In genomic region chr2:113200736-113201490, GRCh38 we compare ENCODE assay signal across 18 cellular contexts. TPM values are rescaled to one million over a fixed set of nuclear protein-coding genes. Genes with fewer than 3 reads are reported as not detected.
DNase-seq lines count a peak whose midpoint lies in the region; ATAC-seq and TF ChIP-seq lines count a peak whose summit lies in the region.
"Had no signal": no experiment of that assay in that cellular context is flagged by ENCODE, and none has a peak within 500 bp of the region (broad histone marks: within the 10 kb centered on the region; RNA-seq: fewer than 3 reads in every experiment).

No MANE protein-coding gene starts in this region.

- whole genome bisulfite sequencing in mammary epithelial cell (ENCODE audit: low coverage, missing lambda C conversion rate), result 95% methylated on average over 16 of the region's 17 CpGs

- no peak for ATAC-seq in stimulated activated naive CD8-positive, alpha-beta T cell treated with anti-CD3 and anti-CD28 coated beads, Interleukin-15, Interleukin-2, amounts not matched to agents 100 U/mL and 50 U/mL, for 24 hours
- no peak for ATAC-seq in naive thymus-derived CD8-positive, alpha-beta T cell
- no peak for ATAC-seq in GM21526 (IDR thresholded peaks at IDR 0.05; ENCODE audit: low FRiP score, unreplicated experiment)
- no peak for ATAC-seq in HG03469 (IDR thresholded peaks at IDR 0.05; ENCODE audit: unreplicated experiment)
- no peak for ATAC-seq in HG03354 (IDR thresholded peaks at IDR 0.05; ENCODE audit: poor library complexity, severe bottlenecking, unreplicated experiment)
- ATAC-seq: activated CD8-positive, alpha-beta memory T cell treated with anti-CD3 and anti-CD28 coated beads, Interleukin-2, amount 10 ng/mL, durations not matched to agents 7 days and 5 days; left lung; stimulated activated memory B cell treated with anti-CD40 and anti-IgM and Interleukin-4, amounts not matched to agents 10 μg/mL and 1 μg/mL and 100 μg/mL, for 72 hours had no signal

- peaks cover 50% of the 10 kb centered on the region for H3K36me3 Mint-ChIP-seq in stimulated activated naive CD8-positive, alpha-beta T cell treated with anti-CD3 and anti-CD28 coated beads, Interleukin-15, Interleukin-2, amounts not matched to agents 100 ng/mL and 50 ng/mL, for 24 hours (ENCODE audit: low read depth)
- peaks cover 0 to 65% (median 11%) of the 10 kb centered on the region in 3 donors for H3K36me3 Mint-ChIP-seq in naive thymus-derived CD8-positive, alpha-beta T cell
- peaks cover 3% of the 10 kb centered on the region for H3K36me3 Mint-ChIP-seq in progenitor cell of endocrine pancreas (ENCODE audit: insufficient read depth)

- H4K20me1 ChIP-seq in mammary epithelial cell (ENCODE audit: insufficient read depth, low read length), result no peaks in the 10 kb centered on the region

- no peak overlapping the region for H3K4me3 Mint-ChIP-seq in stimulated activated naive CD8-positive, alpha-beta T cell treated with anti-CD3 and anti-CD28 coated beads, Interleukin-15, Interleukin-2, amounts not matched to agents 100 ng/mL and 50 ng/mL, for 24 hours
- H3K4me3 Mint-ChIP-seq in naive thymus-derived CD8-positive, alpha-beta T cell, result no peak overlapping the region
- no peak overlapping the region for H3K4me3 Mint-ChIP-seq in progenitor cell of endocrine pancreas (ENCODE audit: low read depth)
- H3K4me3 Mint-ChIP-seq: activated CD8-positive, alpha-beta memory T cell treated with anti-CD3 and anti-CD28 coated beads, Interleukin-2, amount 10 ng/mL, durations not matched to agents 7 days and 5 days; H9; stimulated activated memory B cell treated with anti-CD40 and anti-IgM and Interleukin-4, amounts not matched to agents 10 μg/mL and 1 μg/mL and 100 μg/mL, for 72 hours had no signal

- no peaks in the 10 kb centered on the region for H3K9me3 ChIP-seq in mammary epithelial cell (replicated peaks; ENCODE audit: insufficient read depth, low read length)
- H3K9me3 ChIP-seq: esophagus muscularis mucosa, left lung, sigmoid colon had no signal

- TF ChIP-seq CTCF in mammary epithelial cell (conservative IDR thresholded peaks at IDR 0.05 in 1 of 2, IDR thresholded peaks at IDR 0.05 in 1 of 2; ENCODE audit: extremely low read depth in 1 of 2, insufficient read depth in 1 of 2, low read depth in 1 of 2, low read length in 2 of 2) (no peak), progenitor cell of endocrine pancreas (IDR thresholded peaks at IDR 0.05; ENCODE audit: unreplicated experiment) (no peak)

- no peak overlapping the region for H3K4me3 ChIP-seq in mammary epithelial cell (replicated peaks in 1 of 3; ENCODE audit: insufficient read depth in 1 of 3, low read depth in 2 of 3, low read length in 3 of 3)
- H3K4me3 ChIP-seq: esophagus muscularis mucosa, left lung, sigmoid colon had no signal

- peak overlapping the region; percentile 53 for H3K27ac ChIP-seq in mammary epithelial cell (ENCODE audit: insufficient read depth, low read depth, low read length)
- H3K27ac ChIP-seq: left lung, sigmoid colon had no signal

- no peaks in the 10 kb centered on the region for H3K36me3 ChIP-seq in mammary epithelial cell (ENCODE audit: insufficient read depth, low read length)
- H3K36me3 ChIP-seq: esophagus muscularis mucosa, sigmoid colon had no signal

- no peaks in the 10 kb centered on the region for H3K27me3 ChIP-seq in mammary epithelial cell (ENCODE audit: insufficient read depth, low read length)
- H3K27me3 ChIP-seq: esophagus muscularis mucosa, left lung, sigmoid colon had no signal

- peaks cover 39% of the 10 kb centered on the region for H3K4me1 ChIP-seq in mammary epithelial cell (ENCODE audit: insufficient read depth, low read length)

- H3K4me1 Mint-ChIP-seq in stimulated activated naive CD8-positive, alpha-beta T cell treated with anti-CD3 and anti-CD28 coated beads, Interleukin-15, Interleukin-2, amounts not matched to agents 100 ng/mL and 50 ng/mL, for 24 hours (ENCODE audit: low read depth), result peaks cover 24% of the 10 kb centered on the region
- H3K4me1 Mint-ChIP-seq in naive thymus-derived CD8-positive, alpha-beta T cell, result peaks cover 21 to 48% (median 36%) of the 10 kb centered on the region in 4 donors
- H3K4me1 Mint-ChIP-seq in progenitor cell of endocrine pancreas (ENCODE audit: low read depth), result no peaks in the 10 kb centered on the region

- no peaks in the 10 kb centered on the region for H3K27me3 Mint-ChIP-seq in stimulated activated naive CD8-positive, alpha-beta T cell treated with anti-CD3 and anti-CD28 coated beads, Interleukin-15, Interleukin-2, amounts not matched to agents 100 ng/mL and 50 ng/mL, for 24 hours
- no peaks in the 10 kb centered on the region for H3K27me3 Mint-ChIP-seq in naive thymus-derived CD8-positive, alpha-beta T cell
- peaks cover 13% of the 10 kb centered on the region for H3K27me3 Mint-ChIP-seq in progenitor cell of endocrine pancreas
- H3K27me3 Mint-ChIP-seq: activated CD8-positive, alpha-beta memory T cell treated with anti-CD3 and anti-CD28 coated beads, Interleukin-2, amount 10 ng/mL, durations not matched to agents 7 days and 5 days; naive B cell; stimulated activated memory B cell treated with anti-CD40 and anti-IgM and Interleukin-4, amounts not matched to agents 10 μg/mL and 1 μg/mL and 100 μg/mL, for 72 hours had no signal

- peak overlapping the region; percentile 27 for H3K9ac ChIP-seq in mammary epithelial cell (ENCODE audit: insufficient read depth, low read length)

- POLR2A ChIA-PET in naive thymus-derived CD8-positive, alpha-beta T cell (lab: Charles Lee), result interaction anchor here (0.7 to 3.3 kb wide), 4 partner anchors 26 to 63 kb away, joined by 3 to 33 read pairs (median 3); no protein-coding TSS in a partner anchor

- no peak for DNase-seq in stimulated activated naive CD8-positive, alpha-beta T cell treated with anti-CD3 and anti-CD28 coated beads, Interleukin-15, Interleukin-2, amounts not matched to agents 100 U/mL and 50 U/mL, for 24 hours
- peak; percentile 50 for DNase-seq in mammary epithelial cell
- DNase-seq in naive thymus-derived CD8-positive, alpha-beta T cell, result no peak
- no peak for DNase-seq in progenitor cell of endocrine pancreas (ENCODE audit: low spot score, unreplicated experiment)
- DNase-seq: activated CD8-positive, alpha-beta memory T cell treated with anti-CD3 and anti-CD28 coated beads, Interleukin-2, amount 10 ng/mL, durations not matched to agents 7 days and 5 days; DND-41; KG1; naive B cell; NCI-H2227 treated with DMSO at 0.1 percent for 48 hours; sigmoid colon had no signal

- no peak overlapping the region for H2AFZ ChIP-seq in mammary epithelial cell (ENCODE audit: low read depth, low read length)

- H3K4me2 ChIP-seq in mammary epithelial cell (ENCODE audit: insufficient read depth, low read depth, low read length), result peak overlapping the region; percentile 1

- H3K79me2 ChIP-seq in mammary epithelial cell (ENCODE audit: insufficient read depth, low read length), result peaks cover 28% of the 10 kb centered on the region

- in situ Hi-C loops in mammary epithelial cell (cut with MboI; ENCODE audit: low sequenced_read_pairs in 2 of 2), result loop anchor here in 1 of 2 donors (5.0 kb wide), 1 partner anchor 171 kb away; no protein-coding TSS in a partner anchor

- no TSS peak for BruUV-seq in mammary epithelial cell (replicated peaks; lab: Mats Ljungman, UMichigan)

- CTCF ChIA-PET in mammary epithelial cell (lab: Charles Lee; ENCODE audit: low non-redundant PET), result interaction anchor here (0.5 to 1.4 kb wide), 3 partner anchors 48 to 124 kb away, joined by 3 to 13 read pairs (median 5); no protein-coding TSS in a partner anchor

- dilution Hi-C loops in mammary epithelial cell (cut with HindIII; ENCODE audit: low sequenced_read_pairs), result loop anchor here (5.0 kb wide), 1 partner anchor 64 kb away; no protein-coding TSS in a partner anchor

- no peaks in the 10 kb centered on the region for H3K9me3 Mint-ChIP-seq in stimulated activated naive CD8-positive, alpha-beta T cell treated with anti-CD3 and anti-CD28 coated beads, Interleukin-15, Interleukin-2, amounts not matched to agents 100 ng/mL and 50 ng/mL, for 24 hours
- H3K9me3 Mint-ChIP-seq in naive thymus-derived CD8-positive, alpha-beta T cell, result no peaks in the 10 kb centered on the region
- H3K9me3 Mint-ChIP-seq in progenitor cell of endocrine pancreas (ENCODE audit: low read depth), result no peaks in the 10 kb centered on the region
- H3K9me3 Mint-ChIP-seq: H9; naive B cell; stimulated activated memory B cell treated with anti-CD40 and anti-IgM and Interleukin-4, amounts not matched to agents 10 μg/mL and 1 μg/mL and 100 μg/mL, for 72 hours had no signal

- H3K27ac Mint-ChIP-seq in stimulated activated naive CD8-positive, alpha-beta T cell treated with anti-CD3 and anti-CD28 coated beads, Interleukin-15, Interleukin-2, amounts not matched to agents 100 ng/mL and 50 ng/mL, for 24 hours, result peak overlapping the region; percentile 91
- peak overlapping the region in 9 of 10 donors; percentile 3 to 83 (median 46) for H3K27ac Mint-ChIP-seq in naive thymus-derived CD8-positive, alpha-beta T cell
- no peak overlapping the region for H3K27ac Mint-ChIP-seq in progenitor cell of endocrine pancreas
- H3K27ac Mint-ChIP-seq: H9 had no signal

- intact Hi-C loops in mammary epithelial cell (cut with micrococcal nuclease), result loop anchor here (5.0 kb wide), 1 partner anchor 191 kb away; no protein-coding TSS in a partner anchor

RNA-seq across cellular contexts. Expression of gene PSD4, which starts 27.1 kb away (rescaled TPM):
- total RNA-seq in mammary epithelial cell (10 to 100 TPM; 23.8 to 28.6 TPM), progenitor cell of endocrine pancreas (27.1 and 30.7 TPM in 2 replicates)
- polyA plus RNA-seq in mammary epithelial cell, result 12.8 TPM
- 33.5 TPM for polyA minus RNA-seq in mammary epithelial cell
- 100 to 1,000 TPM; 118 to 124 TPM for total RNA-seq in naive thymus-derived CD8-positive, alpha-beta T cell
- 10 to 100 TPM; 22.8 to 44.1 (median 29.9) TPM for polyA plus RNA-seq in naive thymus-derived CD8-positive, alpha-beta T cell
